1 cellular context compared by ENCODE assay signal in the genomic region with DNA sequence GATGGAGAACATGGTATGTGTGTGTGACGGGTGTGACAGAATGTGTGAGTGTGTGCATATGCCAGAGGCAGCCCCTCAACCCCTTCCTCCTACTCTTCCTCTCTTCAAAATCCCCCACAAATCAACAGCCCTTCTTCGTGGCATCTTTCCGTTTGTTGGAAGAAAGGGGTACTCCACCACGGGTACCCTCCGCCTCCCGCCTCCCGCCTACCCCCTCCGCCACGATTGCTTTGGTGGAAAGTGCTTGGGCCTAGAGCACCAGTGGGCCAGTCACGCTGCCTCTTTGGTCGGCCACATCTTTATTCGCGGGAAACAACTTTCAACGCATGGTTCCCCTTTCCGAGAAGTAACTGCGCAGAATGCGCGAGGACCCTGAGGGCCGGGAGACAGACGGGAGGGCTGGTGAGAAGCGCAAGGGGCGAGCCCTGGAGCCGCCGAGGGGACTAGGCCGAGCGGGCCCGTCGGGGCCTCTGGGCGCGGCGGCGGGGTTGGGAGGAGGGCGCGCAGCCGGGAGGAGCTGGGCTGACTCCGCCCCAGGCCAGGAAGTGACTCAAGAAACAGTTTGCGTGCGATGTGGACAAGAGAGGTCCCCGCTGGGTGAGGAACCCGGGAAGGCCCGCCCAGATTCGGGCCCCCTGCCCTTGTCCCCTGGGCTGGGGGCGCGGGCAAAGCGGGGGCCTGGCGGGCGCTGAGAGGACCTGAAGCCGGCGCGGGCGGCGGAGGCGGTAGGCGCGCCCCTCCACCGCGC.
TF ChIP-seq lines count a peak whose summit lies in the region.

Gene CBLN3, minus strand, starts transcription at position 274 of the 748 bp plus-strand sequence. CDS start 614 bp downstream, outside the sequence.
Gene KHNYN, plus strand, starts transcription at position 560 of the 748 bp plus-strand sequence. CDS start 777 bp downstream, outside the sequence.

TF ChIP-seq in WTC11, 78 proteins besides CTCF, POLR2A, EP300 and RAD21 (continued from another document):
- TF ChIP-seq RORB (CRISPR knock-in tag; IDR thresholded peaks at IDR 0.05) = no peak
